In the genomic region with DNA sequence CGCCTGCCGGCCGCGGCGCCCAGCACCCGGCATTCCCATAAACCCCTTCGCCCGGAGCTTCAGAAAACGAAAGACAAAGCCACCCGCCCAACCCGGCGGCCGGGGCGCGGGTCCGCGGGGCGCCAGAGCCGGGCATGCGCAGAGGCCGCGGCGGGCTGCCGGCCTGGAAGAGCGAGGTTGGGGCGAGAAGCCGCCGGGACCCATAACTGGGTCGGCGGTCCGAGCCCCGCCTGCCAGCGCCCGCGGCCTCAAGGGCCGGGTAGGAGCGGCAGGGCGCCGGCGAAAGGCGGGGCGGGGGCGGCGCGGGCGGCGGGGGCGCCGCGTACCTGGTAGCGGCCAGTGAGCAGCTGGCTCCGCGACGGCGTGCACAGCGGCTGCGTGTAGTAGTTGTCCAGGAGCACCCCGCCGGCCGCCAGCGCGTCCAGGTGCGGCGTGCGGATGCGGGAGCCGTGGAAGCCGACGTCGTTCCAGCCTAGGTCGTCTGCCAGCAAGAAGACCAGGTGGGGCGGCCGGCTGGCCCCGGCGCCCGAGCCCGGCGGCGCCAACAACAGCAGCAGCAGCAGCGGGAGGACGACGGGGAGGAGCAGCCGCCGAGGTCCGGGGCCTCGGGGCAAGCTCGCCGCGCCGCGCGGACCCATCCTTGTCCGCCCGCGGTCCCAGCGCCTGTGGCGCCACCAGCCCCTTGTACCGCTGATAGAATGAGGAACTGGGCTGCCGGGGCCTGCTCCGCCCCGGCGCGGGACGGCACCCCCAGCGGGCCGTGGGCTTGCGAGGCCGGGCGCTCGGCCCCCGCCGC, we compare ENCODE assay signal across 1 cellular context.
TF ChIP-seq lines count a peak whose summit lies in the region.

A gene (minus strand): TSS at position 700 of the 796 bp plus-strand sequence. CDS start 62 bp downstream, at position 638.

TF ChIP-seq in H1, 55 proteins besides CTCF, POLR2A, EP300 and RAD21:
- TF ChIP-seq ZNF274 (IDR thresholded peaks at IDR 0.05; ENCODE audit: borderline replicate concordance, extremely low read depth, low read length) (no peak), ASH2L (IDR thresholded peaks at IDR 0.05; ENCODE audit: low read length) (peak; percentile 45), TBP (IDR thresholded peaks at IDR 0.05; ENCODE audit: low read depth, low read length) (no peak; the same call in 1 of the 2 replicates), SRF (IDR thresholded peaks at IDR 0.05; ENCODE audit: low read depth, low read length) (0 out of 2 replicates have a peak, but pooled peaks have one; percentile 1), EGR1 (IDR thresholded peaks at IDR 0.05; ENCODE audit: borderline replicate concordance, low read depth, low read length) (peak; percentile 39; the same call in 1 of the 2 replicates), RBBP5 (IDR thresholded peaks at IDR 0.05; ENCODE audit: borderline replicate concordance, low read depth, low read length) (no peak; the same call in 1 of the 2 replicates), NANOG (IDR thresholded peaks at IDR 0.05; ENCODE audit: insufficient read depth, low read depth, low read length, poor library complexity, severe bottlenecking) (no peak), CBX8 (IDR thresholded peaks at IDR 0.05; ENCODE audit: borderline replicate concordance, low read depth, low read length) (no peak), JUN (IDR thresholded peaks at IDR 0.05; ENCODE audit: low read depth, low read length) (no peak), TEAD4 (IDR thresholded peaks at IDR 0.05; ENCODE audit: low read depth, low read length) (no peak), BRCA1 (IDR thresholded peaks at IDR 0.05; ENCODE audit: low read depth, low read length) (no peak), YY1 (IDR thresholded peaks at IDR 0.05; ENCODE audit: low read depth, low read length) (no peak), PHF8 (conservative IDR thresholded peaks at IDR 0.05; ENCODE audit: low read depth, low read length) (peak; percentile 67), HDAC2 (IDR thresholded peaks at IDR 0.05; ENCODE audit: borderline replicate concordance in 1 of 2, low read depth in 2 of 2, low read length in 2 of 2) (no peak), SUZ12 (IDR thresholded peaks at IDR 0.05; ENCODE audit: low read length) (no peak), SP4 (IDR thresholded peaks at IDR 0.05; ENCODE audit: low read length) (0 out of 2 replicates have a peak, but pooled peaks have one; percentile 22), SP1 (IDR thresholded peaks at IDR 0.05; ENCODE audit: low read depth, low read length) (no peak), SIX5 (IDR thresholded peaks at IDR 0.05; ENCODE audit: low read depth, low read length) (no peak), TAF1 (IDR thresholded peaks at IDR 0.05; ENCODE audit: low read depth, low read length) (peak; percentile 65), CHD1 (IDR thresholded peaks at IDR 0.05; ENCODE audit: low read depth, low read length) (no peak), KDM1A (IDR thresholded peaks at IDR 0.05; ENCODE audit: borderline replicate concordance, low read length) (no peak), TCF12 (IDR thresholded peaks at IDR 0.05; ENCODE audit: low read depth, low read length) (no peak), JUND (IDR thresholded peaks at IDR 0.05; ENCODE audit: low read length) (no peak), KDM5A (IDR thresholded peaks at IDR 0.05; ENCODE audit: low read length) (no peak), CTBP2 (IDR thresholded peaks at IDR 0.05; ENCODE audit: borderline replicate concordance, insufficient read depth, insufficient read length, low read length) (no peak), CBX5 (IDR thresholded peaks at IDR 0.05; ENCODE audit: low read depth, low read length) (no peak), MAFK (IDR thresholded peaks at IDR 0.05; ENCODE audit: low read depth, low read length) (no peak), SP2 (IDR thresholded peaks at IDR 0.05; ENCODE audit: low read length) (no peak), SIRT6 (IDR thresholded peaks at IDR 0.05; ENCODE audit: low read length) (no peak), CEBPB (IDR thresholded peaks at IDR 0.05; ENCODE audit: low read depth, low read length) (no peak), SAP30 (IDR thresholded peaks at IDR 0.05; ENCODE audit: insufficient read depth, insufficient replicate concordance, low read length) (no peak), CHD2 (IDR thresholded peaks at IDR 0.05; ENCODE audit: low read length) (no peak), KDM4A (IDR thresholded peaks at IDR 0.05; ENCODE audit: low read depth, low read length, severe bottlenecking) (peak; percentile 92), RXRA (IDR thresholded peaks at IDR 0.05; ENCODE audit: insufficient read depth, low read depth, low read length) (no peak), RNF2 (IDR thresholded peaks at IDR 0.05; ENCODE audit: borderline replicate concordance, low read depth, low read length, missing control alignments, poor library complexity, severe bottlenecking) (no peak), POU5F1 (IDR thresholded peaks at IDR 0.05; ENCODE audit: low read depth, low read length) (no peak), BACH1 (IDR thresholded peaks at IDR 0.05; ENCODE audit: low read length) (peak; percentile 8), NRF1 (IDR thresholded peaks at IDR 0.05; ENCODE audit: low read depth, low read length) (peak; percentile 82), GABPA (IDR thresholded peaks at IDR 0.05; ENCODE audit: borderline replicate concordance, insufficient read depth, low read length) (no peak; the same call in 1 of the 2 replicates), CREB1 (IDR thresholded peaks at IDR 0.05) (peak; percentile 29; the same call in 1 of the 2 replicates), BCL11A (IDR thresholded peaks at IDR 0.05; ENCODE audit: low read depth in 2 of 2, low read length in 2 of 2) (no peak)
- TF ChIP-seq, protein P1, sequence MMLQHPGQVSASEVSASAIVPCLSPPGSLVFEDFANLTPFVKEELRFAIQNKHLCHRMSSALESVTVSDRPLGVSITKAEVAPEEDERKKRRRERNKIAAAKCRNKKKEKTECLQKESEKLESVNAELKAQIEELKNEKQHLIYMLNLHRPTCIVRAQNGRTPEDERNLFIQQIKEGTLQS (IDR thresholded peaks at IDR 0.05; ENCODE audit: insufficient read depth, low read depth, low read length), result no peak
- TF ChIP-seq, protein P2, sequence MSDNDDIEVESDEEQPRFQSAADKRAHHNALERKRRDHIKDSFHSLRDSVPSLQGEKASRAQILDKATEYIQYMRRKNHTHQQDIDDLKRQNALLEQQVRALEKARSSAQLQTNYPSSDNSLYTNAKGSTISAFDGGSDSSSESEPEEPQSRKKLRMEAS (IDR thresholded peaks at IDR 0.05), result no peak; the same call in 1 of the 2 replicates
- TF ChIP-seq, protein P3, sequence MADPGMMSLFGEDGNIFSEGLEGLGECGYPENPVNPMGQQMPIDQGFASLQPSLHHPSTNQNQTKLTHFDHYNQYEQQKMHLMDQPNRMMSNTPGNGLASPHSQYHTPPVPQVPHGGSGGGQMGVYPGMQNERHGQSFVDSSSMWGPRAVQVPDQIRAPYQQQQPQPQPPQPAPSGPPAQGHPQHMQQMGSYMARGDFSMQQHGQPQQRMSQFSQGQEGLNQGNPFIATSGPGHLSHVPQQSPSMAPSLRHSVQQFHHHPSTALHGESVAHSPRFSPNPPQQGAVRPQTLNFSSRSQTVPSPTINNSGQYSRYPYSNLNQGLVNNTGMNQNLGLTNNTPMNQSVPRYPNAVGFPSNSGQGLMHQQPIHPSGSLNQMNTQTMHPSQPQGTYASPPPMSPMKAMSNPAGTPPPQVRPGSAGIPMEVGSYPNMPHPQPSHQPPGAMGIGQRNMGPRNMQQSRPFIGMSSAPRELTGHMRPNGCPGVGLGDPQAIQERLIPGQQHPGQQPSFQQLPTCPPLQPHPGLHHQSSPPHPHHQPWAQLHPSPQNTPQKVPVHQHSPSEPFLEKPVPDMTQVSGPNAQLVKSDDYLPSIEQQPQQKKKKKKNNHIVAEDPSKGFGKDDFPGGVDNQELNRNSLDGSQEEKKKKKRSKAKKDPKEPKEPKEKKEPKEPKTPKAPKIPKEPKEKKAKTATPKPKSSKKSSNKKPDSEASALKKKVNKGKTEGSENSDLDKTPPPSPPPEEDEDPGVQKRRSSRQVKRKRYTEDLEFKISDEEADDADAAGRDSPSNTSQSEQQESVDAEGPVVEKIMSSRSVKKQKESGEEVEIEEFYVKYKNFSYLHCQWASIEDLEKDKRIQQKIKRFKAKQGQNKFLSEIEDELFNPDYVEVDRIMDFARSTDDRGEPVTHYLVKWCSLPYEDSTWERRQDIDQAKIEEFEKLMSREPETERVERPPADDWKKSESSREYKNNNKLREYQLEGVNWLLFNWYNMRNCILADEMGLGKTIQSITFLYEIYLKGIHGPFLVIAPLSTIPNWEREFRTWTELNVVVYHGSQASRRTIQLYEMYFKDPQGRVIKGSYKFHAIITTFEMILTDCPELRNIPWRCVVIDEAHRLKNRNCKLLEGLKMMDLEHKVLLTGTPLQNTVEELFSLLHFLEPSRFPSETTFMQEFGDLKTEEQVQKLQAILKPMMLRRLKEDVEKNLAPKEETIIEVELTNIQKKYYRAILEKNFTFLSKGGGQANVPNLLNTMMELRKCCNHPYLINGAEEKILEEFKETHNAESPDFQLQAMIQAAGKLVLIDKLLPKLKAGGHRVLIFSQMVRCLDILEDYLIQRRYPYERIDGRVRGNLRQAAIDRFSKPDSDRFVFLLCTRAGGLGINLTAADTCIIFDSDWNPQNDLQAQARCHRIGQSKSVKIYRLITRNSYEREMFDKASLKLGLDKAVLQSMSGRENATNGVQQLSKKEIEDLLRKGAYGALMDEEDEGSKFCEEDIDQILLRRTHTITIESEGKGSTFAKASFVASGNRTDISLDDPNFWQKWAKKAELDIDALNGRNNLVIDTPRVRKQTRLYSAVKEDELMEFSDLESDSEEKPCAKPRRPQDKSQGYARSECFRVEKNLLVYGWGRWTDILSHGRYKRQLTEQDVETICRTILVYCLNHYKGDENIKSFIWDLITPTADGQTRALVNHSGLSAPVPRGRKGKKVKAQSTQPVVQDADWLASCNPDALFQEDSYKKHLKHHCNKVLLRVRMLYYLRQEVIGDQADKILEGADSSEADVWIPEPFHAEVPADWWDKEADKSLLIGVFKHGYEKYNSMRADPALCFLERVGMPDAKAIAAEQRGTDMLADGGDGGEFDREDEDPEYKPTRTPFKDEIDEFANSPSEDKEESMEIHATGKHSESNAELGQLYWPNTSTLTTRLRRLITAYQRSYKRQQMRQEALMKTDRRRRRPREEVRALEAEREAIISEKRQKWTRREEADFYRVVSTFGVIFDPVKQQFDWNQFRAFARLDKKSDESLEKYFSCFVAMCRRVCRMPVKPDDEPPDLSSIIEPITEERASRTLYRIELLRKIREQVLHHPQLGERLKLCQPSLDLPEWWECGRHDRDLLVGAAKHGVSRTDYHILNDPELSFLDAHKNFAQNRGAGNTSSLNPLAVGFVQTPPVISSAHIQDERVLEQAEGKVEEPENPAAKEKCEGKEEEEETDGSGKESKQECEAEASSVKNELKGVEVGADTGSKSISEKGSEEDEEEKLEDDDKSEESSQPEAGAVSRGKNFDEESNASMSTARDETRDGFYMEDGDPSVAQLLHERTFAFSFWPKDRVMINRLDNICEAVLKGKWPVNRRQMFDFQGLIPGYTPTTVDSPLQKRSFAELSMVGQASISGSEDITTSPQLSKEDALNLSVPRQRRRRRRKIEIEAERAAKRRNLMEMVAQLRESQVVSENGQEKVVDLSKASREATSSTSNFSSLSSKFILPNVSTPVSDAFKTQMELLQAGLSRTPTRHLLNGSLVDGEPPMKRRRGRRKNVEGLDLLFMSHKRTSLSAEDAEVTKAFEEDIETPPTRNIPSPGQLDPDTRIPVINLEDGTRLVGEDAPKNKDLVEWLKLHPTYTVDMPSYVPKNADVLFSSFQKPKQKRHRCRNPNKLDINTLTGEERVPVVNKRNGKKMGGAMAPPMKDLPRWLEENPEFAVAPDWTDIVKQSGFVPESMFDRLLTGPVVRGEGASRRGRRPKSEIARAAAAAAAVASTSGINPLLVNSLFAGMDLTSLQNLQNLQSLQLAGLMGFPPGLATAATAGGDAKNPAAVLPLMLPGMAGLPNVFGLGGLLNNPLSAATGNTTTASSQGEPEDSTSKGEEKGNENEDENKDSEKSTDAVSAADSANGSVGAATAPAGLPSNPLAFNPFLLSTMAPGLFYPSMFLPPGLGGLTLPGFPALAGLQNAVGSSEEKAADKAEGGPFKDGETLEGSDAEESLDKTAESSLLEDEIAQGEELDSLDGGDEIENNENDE (IDR thresholded peaks at IDR 0.05; ENCODE audit: insufficient replicate concordance, low read length), result no peak
- TF ChIP-seq, protein P4, sequence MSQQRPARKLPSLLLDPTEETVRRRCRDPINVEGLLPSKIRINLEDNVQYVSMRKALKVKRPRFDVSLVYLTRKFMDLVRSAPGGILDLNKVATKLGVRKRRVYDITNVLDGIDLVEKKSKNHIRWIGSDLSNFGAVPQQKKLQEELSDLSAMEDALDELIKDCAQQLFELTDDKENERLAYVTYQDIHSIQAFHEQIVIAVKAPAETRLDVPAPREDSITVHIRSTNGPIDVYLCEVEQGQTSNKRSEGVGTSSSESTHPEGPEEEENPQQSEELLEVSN (IDR thresholded peaks at IDR 0.05), result 0 out of 2 replicates have a peak, but pooled peaks have one; percentile 1
- TF ChIP-seq, protein P5, sequence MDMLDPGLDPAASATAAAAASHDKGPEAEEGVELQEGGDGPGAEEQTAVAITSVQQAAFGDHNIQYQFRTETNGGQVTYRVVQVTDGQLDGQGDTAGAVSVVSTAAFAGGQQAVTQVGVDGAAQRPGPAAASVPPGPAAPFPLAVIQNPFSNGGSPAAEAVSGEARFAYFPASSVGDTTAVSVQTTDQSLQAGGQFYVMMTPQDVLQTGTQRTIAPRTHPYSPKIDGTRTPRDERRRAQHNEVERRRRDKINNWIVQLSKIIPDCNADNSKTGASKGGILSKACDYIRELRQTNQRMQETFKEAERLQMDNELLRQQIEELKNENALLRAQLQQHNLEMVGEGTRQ (IDR thresholded peaks at IDR 0.05; ENCODE audit: low read length), result no peak
